1 cellular context compared by ENCODE assay signal in genomic region chr1:9490605-9491339, GRCh38.
A peak's percentile ranks its signal among the peaks of the same experiment; 100 is the strongest.
TF ChIP-seq lines count a peak whose summit lies in the region.

No MANE protein-coding gene starts in this region.

TF ChIP-seq in HCT116, 20 proteins besides CTCF, POLR2A, EP300 and RAD21:
- TF ChIP-seq YY1 (IDR thresholded peaks at IDR 0.05; ENCODE audit: extremely low read depth, insufficient replicate concordance, low read depth, low read length) = peak; percentile 44
- TF ChIP-seq SP1 (IDR thresholded peaks at IDR 0.05; ENCODE audit: low read depth) = no peak
- TF ChIP-seq JUND (IDR thresholded peaks at IDR 0.05) = no peak
- no peak for TF ChIP-seq SIN3A (IDR thresholded peaks at IDR 0.05; ENCODE audit: low read depth)
- no peak for TF ChIP-seq ZNF274 (IDR thresholded peaks at IDR 0.05; ENCODE audit: low read depth, low read length)
TF ChIP-seq in HCT116: peak in this region for 1.
